28 cellular contexts compared by ENCODE assay signal in the genomic region with DNA sequence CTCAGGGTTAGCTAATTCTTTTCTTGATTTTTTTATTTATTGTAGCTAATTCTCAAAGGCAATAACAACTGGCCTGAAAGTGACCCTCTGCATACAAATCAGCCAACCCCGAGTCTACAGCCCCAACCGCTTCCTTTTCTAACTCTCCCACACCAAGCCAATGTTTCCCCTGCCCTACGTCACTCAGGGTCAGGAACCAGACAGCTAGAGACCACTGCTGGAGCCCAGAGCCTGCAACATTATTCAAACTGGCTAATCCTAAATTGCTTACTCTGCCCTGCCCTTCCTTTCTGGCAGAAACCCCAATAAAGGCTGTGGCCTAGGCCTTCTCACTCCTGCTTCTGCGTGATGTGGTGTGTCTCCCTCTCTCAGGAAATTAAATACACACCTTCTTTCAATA.
"Had no signal": no experiment of that assay in that cellular context is flagged by ENCODE, and none has a peak within 500 bp of the region (broad histone marks: within the 10 kb centered on the region; RNA-seq: fewer than 3 reads in every experiment).

No MANE protein-coding gene starts in this region.

- H3K27me3 Mint-ChIP-seq: activated T-cell treated with anti-CD3 and anti-CD28 coated beads, Interleukin-2, amount 50 U/mL, for 24 hours; activated T-helper 17 cell treated with anti-CD3 and anti-CD28 coated beads, Interleukin-2, amount 50 U/mL, for 72 hours had no signal

- H3K27ac Mint-ChIP-seq: activated naive CD4-positive, alpha-beta T cell treated with anti-CD3 and anti-CD28 coated beads, Interleukin-2, amount 50 U/mL, for 72 hours; activated T-cell treated with anti-CD3 and anti-CD28 coated beads, Interleukin-2, amount 50 U/mL, for 24 hours; activated T-helper 17 cell treated with anti-CD3 and anti-CD28 coated beads, Interleukin-2, amount 50 U/mL, for 72 hours; immature natural killer cell; natural killer cell had no signal

- H3K4me2 ChIP-seq: smooth muscle cell had no signal

- DNase-seq: activated CD4-positive, alpha-beta T cell treated with anti-CD3 and anti-CD28 coated beads for 1 hour; activated CD4-positive, alpha-beta T cell treated with anti-CD3 and anti-CD28 coated beads, Interleukin-2, amount 50 U/mL, for 1 hour; activated CD8-positive, alpha-beta memory T cell treated with anti-CD3 and anti-CD28 coated beads, Interleukin-2, amount 50 U/mL, for 4 hours; activated T-cell treated with anti-CD3 and anti-CD28 coated beads, Interleukin-2, amount 50 U/mL, for 24 hours; brain microvascular endothelial cell; central memory CD4-positive, alpha-beta T cell; dermis blood vessel endothelial cell; effector CD8-positive, alpha-beta T cell; erythroblast; foreskin fibroblast; immature natural killer cell; natural killer cell; pancreas; sigmoid colon; stimulated activated CD4-positive, alpha-beta T cell treated with anti-CD3 and anti-CD28 coated beads, Interleukin-15, amount 100 ng/mL, for 24 hours; stimulated activated CD4-positive, alpha-beta T cell treated with anti-CD3 and anti-CD28 coated beads, Interleukin-2, amount 100 ng/mL, for 48 hours; stimulated activated CD8-positive, alpha-beta memory T cell treated with anti-CD3 and anti-CD28 coated beads, Interleukin-4, amount 100 ng/mL, for 48 hours; stimulated activated naive CD4-positive, alpha-beta T cell; T-helper 1 cell; T-helper 9 cell; testis; trophoblast cell had no signal

- ATAC-seq: activated naive CD4-positive, alpha-beta T cell treated with anti-CD3 and anti-CD28 coated beads, Interleukin-2, amount 50 U/mL, for 72 hours; activated T-helper 17 cell treated with anti-CD3 and anti-CD28 coated beads, Interleukin-2, amount 50 U/mL, for 72 hours; natural killer cell; pancreas had no signal

- H3K27ac ChIP-seq: ascending aorta, brain microvascular endothelial cell, neutrophil, pancreas, sigmoid colon, testis, uterus had no signal

- H3K4me1 Mint-ChIP-seq: activated T-helper 17 cell treated with anti-CD3 and anti-CD28 coated beads, Interleukin-2, amount 50 U/mL, for 72 hours; immature natural killer cell; natural killer cell had no signal

- H3K9me3 ChIP-seq: ascending aorta, neutrophil, pancreas, sigmoid colon, testis, uterus had no signal

- H3K36me3 Mint-ChIP-seq: activated naive CD4-positive, alpha-beta T cell treated with anti-CD3 and anti-CD28 coated beads, Interleukin-2, amount 50 U/mL, for 72 hours; natural killer cell had no signal

- H3K4me1 ChIP-seq: ascending aorta, pancreas, uterus had no signal

- H3K27me3 ChIP-seq: ascending aorta, brain microvascular endothelial cell, neutrophil, pancreas, sigmoid colon, testis, uterus had no signal

- H3K4me3 ChIP-seq: ascending aorta, pancreas, sigmoid colon, smooth muscle cell, testis, uterus had no signal

- H3K4me3 Mint-ChIP-seq: activated T-cell treated with anti-CD3 and anti-CD28 coated beads, Interleukin-2, amount 50 U/mL, for 24 hours; activated T-helper 17 cell treated with anti-CD3 and anti-CD28 coated beads, Interleukin-2, amount 50 U/mL, for 72 hours; immature natural killer cell; natural killer cell had no signal

- FAIRE-seq: pancreas had no signal

- H3K36me3 ChIP-seq: ascending aorta, brain microvascular endothelial cell, neutrophil, pancreas, sigmoid colon, uterus had no signal
